2 cellular contexts compared by ENCODE assay signal in the genomic region with DNA sequence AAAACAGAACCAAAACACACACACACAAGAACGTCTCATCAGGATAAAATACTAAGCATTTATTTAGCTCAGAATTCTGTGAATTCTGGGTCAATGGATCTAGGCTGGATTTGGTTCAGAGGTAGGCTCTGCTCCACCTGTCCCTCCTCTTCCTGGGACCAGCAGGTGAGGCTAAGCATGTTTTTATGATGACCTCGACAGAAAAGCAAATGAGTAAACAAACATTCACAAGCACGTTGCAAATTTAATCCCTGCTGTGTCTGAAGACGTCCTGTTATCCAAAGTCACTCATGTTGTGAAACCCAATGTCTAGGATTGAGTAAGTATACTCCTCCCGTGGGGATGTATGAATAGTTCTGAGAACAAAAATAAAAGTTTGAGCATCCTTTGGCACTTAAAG.
TF ChIP-seq lines count a peak whose summit lies in the region.

No MANE protein-coding gene starts in this region.

TF ChIP-seq in GM23338, 12 proteins besides CTCF, POLR2A, EP300 and RAD21 (continued from another document):
- TF ChIP-seq, protein P1, sequence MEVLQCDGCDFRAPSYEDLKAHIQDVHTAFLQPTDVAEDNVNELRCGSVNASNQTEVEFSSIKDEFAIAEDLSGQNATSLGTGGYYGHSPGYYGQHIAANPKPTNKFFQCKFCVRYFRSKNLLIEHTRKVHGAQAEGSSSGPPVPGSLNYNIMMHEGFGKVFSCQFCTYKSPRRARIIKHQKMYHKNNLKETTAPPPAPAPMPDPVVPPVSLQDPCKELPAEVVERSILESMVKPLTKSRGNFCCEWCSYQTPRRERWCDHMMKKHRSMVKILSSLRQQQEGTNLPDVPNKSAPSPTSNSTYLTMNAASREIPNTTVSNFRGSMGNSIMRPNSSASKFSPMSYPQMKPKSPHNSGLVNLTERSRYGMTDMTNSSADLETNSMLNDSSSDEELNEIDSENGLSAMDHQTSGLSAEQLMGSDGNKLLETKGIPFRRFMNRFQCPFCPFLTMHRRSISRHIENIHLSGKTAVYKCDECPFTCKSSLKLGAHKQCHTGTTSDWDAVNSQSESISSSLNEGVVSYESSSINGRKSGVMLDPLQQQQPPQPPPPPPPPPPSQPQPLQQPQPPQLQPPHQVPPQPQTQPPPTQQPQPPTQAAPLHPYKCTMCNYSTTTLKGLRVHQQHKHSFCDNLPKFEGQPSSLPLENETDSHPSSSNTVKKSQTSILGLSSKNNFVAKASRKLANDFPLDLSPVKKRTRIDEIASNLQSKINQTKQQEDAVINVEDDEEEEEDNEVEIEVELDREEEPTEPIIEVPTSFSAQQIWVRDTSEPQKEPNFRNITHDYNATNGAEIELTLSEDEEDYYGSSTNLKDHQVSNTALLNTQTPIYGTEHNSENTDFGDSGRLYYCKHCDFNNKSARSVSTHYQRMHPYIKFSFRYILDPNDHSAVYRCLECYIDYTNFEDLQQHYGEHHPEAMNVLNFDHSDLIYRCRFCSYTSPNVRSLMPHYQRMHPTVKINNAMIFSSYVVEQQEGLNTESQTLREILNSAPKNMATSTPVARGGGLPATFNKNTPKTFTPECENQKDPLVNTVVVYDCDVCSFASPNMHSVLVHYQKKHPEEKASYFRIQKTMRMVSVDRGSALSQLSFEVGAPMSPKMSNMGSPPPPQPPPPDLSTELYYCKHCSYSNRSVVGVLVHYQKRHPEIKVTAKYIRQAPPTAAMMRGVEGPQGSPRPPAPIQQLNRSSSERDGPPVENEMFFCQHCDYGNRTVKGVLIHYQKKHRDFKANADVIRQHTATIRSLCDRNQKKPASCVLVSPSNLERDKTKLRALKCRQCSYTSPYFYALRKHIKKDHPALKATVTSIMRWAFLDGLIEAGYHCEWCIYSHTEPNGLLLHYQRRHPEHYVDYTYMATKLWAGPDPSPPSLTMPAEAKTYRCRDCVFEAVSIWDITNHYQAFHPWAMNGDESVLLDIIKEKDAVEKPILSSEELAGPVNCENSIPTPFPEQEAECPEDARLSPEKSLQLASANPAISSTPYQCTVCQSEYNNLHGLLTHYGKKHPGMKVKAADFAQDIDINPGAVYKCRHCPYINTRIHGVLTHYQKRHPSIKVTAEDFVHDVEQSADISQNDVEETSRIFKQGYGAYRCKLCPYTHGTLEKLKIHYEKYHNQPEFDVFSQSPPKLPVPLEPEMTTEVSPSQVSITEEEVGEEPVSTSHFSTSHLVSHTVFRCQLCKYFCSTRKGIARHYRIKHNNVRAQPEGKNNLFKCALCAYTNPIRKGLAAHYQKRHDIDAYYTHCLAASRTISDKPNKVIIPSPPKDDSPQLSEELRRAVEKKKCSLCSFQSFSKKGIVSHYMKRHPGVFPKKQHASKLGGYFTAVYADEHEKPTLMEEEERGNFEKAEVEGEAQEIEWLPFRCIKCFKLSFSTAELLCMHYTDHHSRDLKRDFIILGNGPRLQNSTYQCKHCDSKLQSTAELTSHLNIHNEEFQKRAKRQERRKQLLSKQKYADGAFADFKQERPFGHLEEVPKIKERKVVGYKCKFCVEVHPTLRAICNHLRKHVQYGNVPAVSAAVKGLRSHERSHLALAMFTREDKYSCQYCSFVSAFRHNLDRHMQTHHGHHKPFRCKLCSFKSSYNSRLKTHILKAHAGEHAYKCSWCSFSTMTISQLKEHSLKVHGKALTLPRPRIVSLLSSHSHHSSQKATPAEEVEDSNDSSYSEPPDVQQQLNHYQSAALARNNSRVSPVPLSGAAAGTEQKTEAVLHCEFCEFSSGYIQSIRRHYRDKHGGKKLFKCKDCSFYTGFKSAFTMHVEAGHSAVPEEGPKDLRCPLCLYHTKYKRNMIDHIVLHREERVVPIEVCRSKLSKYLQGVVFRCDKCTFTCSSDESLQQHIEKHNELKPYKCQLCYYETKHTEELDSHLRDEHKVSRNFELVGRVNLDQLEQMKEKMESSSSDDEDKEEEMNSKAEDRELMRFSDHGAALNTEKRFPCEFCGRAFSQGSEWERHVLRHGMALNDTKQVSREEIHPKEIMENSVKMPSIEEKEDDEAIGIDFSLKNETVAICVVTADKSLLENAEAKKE (CRISPR knock-in tag; IDR thresholded peaks at IDR 0.05), result no peak
- TF ChIP-seq EZH2phosphoT487 (IDR thresholded peaks at IDR 0.05; ENCODE audit: unreplicated experiment) (no peak), EZH2 (IDR thresholded peaks at IDR 0.05; ENCODE audit: low read depth, unreplicated experiment) (no peak), CREB1 (CRISPR knock-in tag; IDR thresholded peaks at IDR 0.05; ENCODE audit: low read depth) (no peak)
- TF ChIP-seq, protein P2, sequence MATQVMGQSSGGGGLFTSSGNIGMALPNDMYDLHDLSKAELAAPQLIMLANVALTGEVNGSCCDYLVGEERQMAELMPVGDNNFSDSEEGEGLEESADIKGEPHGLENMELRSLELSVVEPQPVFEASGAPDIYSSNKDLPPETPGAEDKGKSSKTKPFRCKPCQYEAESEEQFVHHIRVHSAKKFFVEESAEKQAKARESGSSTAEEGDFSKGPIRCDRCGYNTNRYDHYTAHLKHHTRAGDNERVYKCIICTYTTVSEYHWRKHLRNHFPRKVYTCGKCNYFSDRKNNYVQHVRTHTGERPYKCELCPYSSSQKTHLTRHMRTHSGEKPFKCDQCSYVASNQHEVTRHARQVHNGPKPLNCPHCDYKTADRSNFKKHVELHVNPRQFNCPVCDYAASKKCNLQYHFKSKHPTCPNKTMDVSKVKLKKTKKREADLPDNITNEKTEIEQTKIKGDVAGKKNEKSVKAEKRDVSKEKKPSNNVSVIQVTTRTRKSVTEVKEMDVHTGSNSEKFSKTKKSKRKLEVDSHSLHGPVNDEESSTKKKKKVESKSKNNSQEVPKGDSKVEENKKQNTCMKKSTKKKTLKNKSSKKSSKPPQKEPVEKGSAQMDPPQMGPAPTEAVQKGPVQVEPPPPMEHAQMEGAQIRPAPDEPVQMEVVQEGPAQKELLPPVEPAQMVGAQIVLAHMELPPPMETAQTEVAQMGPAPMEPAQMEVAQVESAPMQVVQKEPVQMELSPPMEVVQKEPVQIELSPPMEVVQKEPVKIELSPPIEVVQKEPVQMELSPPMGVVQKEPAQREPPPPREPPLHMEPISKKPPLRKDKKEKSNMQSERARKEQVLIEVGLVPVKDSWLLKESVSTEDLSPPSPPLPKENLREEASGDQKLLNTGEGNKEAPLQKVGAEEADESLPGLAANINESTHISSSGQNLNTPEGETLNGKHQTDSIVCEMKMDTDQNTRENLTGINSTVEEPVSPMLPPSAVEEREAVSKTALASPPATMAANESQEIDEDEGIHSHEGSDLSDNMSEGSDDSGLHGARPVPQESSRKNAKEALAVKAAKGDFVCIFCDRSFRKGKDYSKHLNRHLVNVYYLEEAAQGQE (IDR thresholded peaks at IDR 0.05; ENCODE audit: unreplicated experiment), result no peak
TF ChIP-seq in GM23338: peak in this region for 0.

TF ChIP-seq in WTC11, 78 proteins besides CTCF, POLR2A, EP300 and RAD21 (continued from another document):
- no peak for TF ChIP-seq SP1 (CRISPR knock-in tag; conservative IDR thresholded peaks at IDR 0.05)
- TF ChIP-seq, protein P3, sequence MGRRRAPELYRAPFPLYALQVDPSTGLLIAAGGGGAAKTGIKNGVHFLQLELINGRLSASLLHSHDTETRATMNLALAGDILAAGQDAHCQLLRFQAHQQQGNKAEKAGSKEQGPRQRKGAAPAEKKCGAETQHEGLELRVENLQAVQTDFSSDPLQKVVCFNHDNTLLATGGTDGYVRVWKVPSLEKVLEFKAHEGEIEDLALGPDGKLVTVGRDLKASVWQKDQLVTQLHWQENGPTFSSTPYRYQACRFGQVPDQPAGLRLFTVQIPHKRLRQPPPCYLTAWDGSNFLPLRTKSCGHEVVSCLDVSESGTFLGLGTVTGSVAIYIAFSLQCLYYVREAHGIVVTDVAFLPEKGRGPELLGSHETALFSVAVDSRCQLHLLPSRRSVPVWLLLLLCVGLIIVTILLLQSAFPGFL (CRISPR knock-in tag; IDR thresholded peaks at IDR 0.05; ENCODE audit: borderline replicate concordance), result no peak
- TF ChIP-seq, protein P4, sequence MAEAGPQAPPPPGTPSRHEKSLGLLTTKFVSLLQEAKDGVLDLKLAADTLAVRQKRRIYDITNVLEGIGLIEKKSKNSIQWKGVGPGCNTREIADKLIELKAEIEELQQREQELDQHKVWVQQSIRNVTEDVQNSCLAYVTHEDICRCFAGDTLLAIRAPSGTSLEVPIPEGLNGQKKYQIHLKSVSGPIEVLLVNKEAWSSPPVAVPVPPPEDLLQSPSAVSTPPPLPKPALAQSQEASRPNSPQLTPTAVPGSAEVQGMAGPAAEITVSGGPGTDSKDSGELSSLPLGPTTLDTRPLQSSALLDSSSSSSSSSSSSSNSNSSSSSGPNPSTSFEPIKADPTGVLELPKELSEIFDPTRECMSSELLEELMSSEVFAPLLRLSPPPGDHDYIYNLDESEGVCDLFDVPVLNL (CRISPR knock-in tag; IDR thresholded peaks at IDR 0.05; ENCODE audit: borderline replicate concordance, low read depth), result no peak
- TF ChIP-seq SOX15 (CRISPR knock-in tag; IDR thresholded peaks at IDR 0.05), result no peak
- TF ChIP-seq, protein P5, sequence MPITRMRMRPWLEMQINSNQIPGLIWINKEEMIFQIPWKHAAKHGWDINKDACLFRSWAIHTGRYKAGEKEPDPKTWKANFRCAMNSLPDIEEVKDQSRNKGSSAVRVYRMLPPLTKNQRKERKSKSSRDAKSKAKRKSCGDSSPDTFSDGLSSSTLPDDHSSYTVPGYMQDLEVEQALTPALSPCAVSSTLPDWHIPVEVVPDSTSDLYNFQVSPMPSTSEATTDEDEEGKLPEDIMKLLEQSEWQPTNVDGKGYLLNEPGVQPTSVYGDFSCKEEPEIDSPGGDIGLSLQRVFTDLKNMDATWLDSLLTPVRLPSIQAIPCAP (CRISPR knock-in tag; IDR thresholded peaks at IDR 0.05), result no peak
- TF ChIP-seq ZNF416 (CRISPR knock-in tag; IDR thresholded peaks at IDR 0.05), result no peak
- TF ChIP-seq NR1H2 (CRISPR knock-in tag; IDR thresholded peaks at IDR 0.05), result no peak
